ENCODE assay signal across 15 cellular contexts in the genomic region with DNA sequence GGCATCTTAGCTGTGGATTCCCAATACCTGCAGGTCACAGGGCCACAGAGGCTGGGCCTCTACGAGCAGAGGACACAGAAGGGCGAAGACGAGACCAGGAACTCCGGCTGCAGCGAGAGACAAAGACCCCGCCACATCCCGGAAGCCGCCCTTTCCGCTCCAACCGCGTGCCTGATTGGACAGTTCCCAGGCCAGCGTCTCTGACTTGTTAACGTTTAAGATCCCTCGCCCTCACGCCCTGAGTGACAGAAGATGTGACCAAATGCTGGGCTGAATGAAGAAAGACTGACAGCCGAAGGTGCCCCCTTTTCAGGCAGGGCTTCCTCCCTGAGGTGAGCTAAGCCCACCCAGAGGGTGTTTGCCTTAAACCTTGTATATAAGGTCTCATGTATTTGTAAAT. TPM values are rescaled to one million over a fixed set of nuclear protein-coding genes. Genes with fewer than 3 reads are reported as not detected.
DNase-seq lines count a peak whose midpoint lies in the region; ATAC-seq and TF ChIP-seq lines count a peak whose summit lies in the region.
"Had no signal": no experiment of that assay in that cellular context is flagged by ENCODE, and none has a peak within 500 bp of the region (broad histone marks: within the 10 kb centered on the region; RNA-seq: fewer than 3 reads in every experiment).

Gene ZNF98, minus strand, starts transcription at position 127 of the 400 bp plus-strand sequence. Its CDS starts 122 bp downstream, at position 5.

- TF ChIP-seq CTCF in vagina (IDR thresholded peaks at IDR 0.05) (no peak), GM13977 (IDR thresholded peaks at IDR 0.05; ENCODE audit: extremely low read depth, insufficient read depth, missing control alignments) (no peak)

- ATAC-seq in Right ventricle myocardium inferior (peak; percentile 44), naive B cell (ENCODE audit: low read depth in 2 of 2) (no peak)
- ATAC-seq: activated CD4-positive, CD25-positive, alpha-beta regulatory T cell treated with anti-CD3 and anti-CD28 coated beads, Interleukin-2, amount 50 U/mL, for 24 hours; left colon had no signal

- peak within 1 kb of the TSS; percentile 16 to 19 for H3K4me3 ChIP-seq in vagina

- no peaks in the 10 kb centered on the region for H3K27me3 Mint-ChIP-seq in naive B cell
- no peaks in the 10 kb centered on the region for H3K27me3 Mint-ChIP-seq in activated CD4-positive, alpha-beta memory T cell treated with anti-CD3 and anti-CD28 coated beads for 36 hours

- intact Hi-C loops in Right ventricle myocardium inferior (cut with DNase I) (no loop called here), cardiac septum (cut with DNase I) (no loop called here), vagina (cut with DNase I) (no loop called here)
- intact Hi-C loops in activated CD4-positive, alpha-beta memory T cell treated with anti-CD3 and anti-CD28 coated beads for 36 hours (cut with micrococcal nuclease): no loop called here

- no peak within 1 kb of the TSS for H3K27ac ChIP-seq in vagina
- H3K27ac ChIP-seq: upper lobe of left lung had no signal

- POLR2A ChIA-PET in activated CD4-positive, alpha-beta memory T cell treated with anti-CD3 and anti-CD28 coated beads for 36 hours (lab: Charles Lee): no interaction called here

- H3K27ac Mint-ChIP-seq in naive B cell: no peak within 1 kb of the TSS
- H3K27ac Mint-ChIP-seq in activated CD4-positive, alpha-beta memory T cell treated with anti-CD3 and anti-CD28 coated beads for 36 hours: no peak within 1 kb of the TSS
- H3K27ac Mint-ChIP-seq: activated T-helper 2 cell treated with anti-CD3 and anti-CD28 coated beads, Interferon-gamma antibody, Interleukin-2, Interleukin-4, amounts not matched to agents 10 μg/mL and 5 μg/mL and 100 μg/mL, durations not matched to agents 14 hours and 24 hours and 36 hours had no signal

- H3K36me3 Mint-ChIP-seq in naive B cell: peaks cover 5 to 12% of the 10 kb centered on the region in 2 donors
- H3K36me3 Mint-ChIP-seq in activated CD4-positive, alpha-beta memory T cell treated with anti-CD3 and anti-CD28 coated beads for 36 hours: peaks cover 4% of the 10 kb centered on the region

- no peaks in the 10 kb centered on the region for H3K36me3 ChIP-seq in vagina
- H3K36me3 ChIP-seq: upper lobe of left lung had no signal

- H3K4me1 Mint-ChIP-seq in naive B cell: peaks cover 0 to 4% (median 0%) of the 10 kb centered on the region in 3 donors
- H3K4me1 Mint-ChIP-seq in activated CD4-positive, alpha-beta memory T cell treated with anti-CD3 and anti-CD28 coated beads for 36 hours (ENCODE audit: low read depth): peaks cover 2% of the 10 kb centered on the region

- peak within 1 kb of the TSS in 5 of 8 donors; percentile 24 to 80 (median 79) for H3K4me3 Mint-ChIP-seq in naive B cell
- no peak within 1 kb of the TSS for H3K4me3 Mint-ChIP-seq in activated CD4-positive, alpha-beta memory T cell treated with anti-CD3 and anti-CD28 coated beads for 36 hours

- DNase-seq in Right ventricle myocardium inferior (ENCODE audit: missing footprints) (no peak), cardiac septum (ENCODE audit: low spot score) (no peak), fibroblast of the conjunctiva (ENCODE audit: low read depth) (peak; percentile 3), naive B cell (no peak), vagina (ENCODE audit: extremely low spot score in 2 of 2) (no peak), GM13977 (ENCODE audit: low spot score) (no peak), DMS53 (lab: John Stamatoyannopoulos, UW) (no peak)
- DNase-seq in activated CD4-positive, alpha-beta memory T cell treated with anti-CD3 and anti-CD28 coated beads for 36 hours: no peak
- DNase-seq: cerebellar nuclear complex had no signal

- CTCF ChIA-PET in activated CD4-positive, alpha-beta memory T cell treated with anti-CD3 and anti-CD28 coated beads for 36 hours (lab: Charles Lee): no interaction called here

- TF ChIP-seq POLR2A in vagina (IDR thresholded peaks at IDR 0.05): no peak

- peaks cover 3 to 66% (median 30%) of the 10 kb centered on the region in 7 donors for H3K9me3 Mint-ChIP-seq in naive B cell
- H3K9me3 Mint-ChIP-seq in activated CD4-positive, alpha-beta memory T cell treated with anti-CD3 and anti-CD28 coated beads for 36 hours: peaks cover 35% of the 10 kb centered on the region

- no peaks in the 10 kb centered on the region for H3K9me3 ChIP-seq in vagina

- no peaks in the 10 kb centered on the region for H3K4me1 ChIP-seq in vagina
- H3K4me1 ChIP-seq: upper lobe of left lung had no signal

- no peaks in the 10 kb centered on the region for H3K27me3 ChIP-seq in vagina

- in situ Hi-C loops in GM13977 (cut with MboI; ENCODE audit: low pct_unique_long_range_greater_than_20kb, low sequenced_read_pairs, unreplicated experiment): no loop called here

RNA-seq across cellular contexts. Expression of gene ZNF98, which starts in this region (rescaled TPM):
- total RNA-seq in Right ventricle myocardium inferior: not detected
- not detected for total RNA-seq in cardiac septum
- 1 to 10 TPM in 1 of 6 donors, not detected in 5; 1.4 TPM for polyA plus RNA-seq in naive B cell (ENCODE audit: low read depth in 6 of 6)
- 2.9 TPM for total RNA-seq in vagina
- total RNA-seq in activated CD4-positive, alpha-beta memory T cell treated with anti-CD3 and anti-CD28 coated beads for 36 hours: not detected
- total RNA-seq: activated T-helper 2 cell treated with anti-CD3 and anti-CD28 coated beads, Interferon-gamma antibody, Interleukin-2, Interleukin-4, amounts not matched to agents 10 μg/mL and 5 μg/mL and 100 μg/mL, durations not matched to agents 14 hours and 24 hours and 36 hours; left colon; pulmonary artery endothelial cell; SK-MEL-5 had no signal

Comparison
In these comparisons a context has a peak if more than half of its experiments do, and no peak if none do; other contexts are left out.
1. Peak in ATAC-seq in Right ventricle myocardium inferior; RNA of the gene not detected or under 1 TPM.